1 cellular context compared by ENCODE assay signal in the genomic region with DNA sequence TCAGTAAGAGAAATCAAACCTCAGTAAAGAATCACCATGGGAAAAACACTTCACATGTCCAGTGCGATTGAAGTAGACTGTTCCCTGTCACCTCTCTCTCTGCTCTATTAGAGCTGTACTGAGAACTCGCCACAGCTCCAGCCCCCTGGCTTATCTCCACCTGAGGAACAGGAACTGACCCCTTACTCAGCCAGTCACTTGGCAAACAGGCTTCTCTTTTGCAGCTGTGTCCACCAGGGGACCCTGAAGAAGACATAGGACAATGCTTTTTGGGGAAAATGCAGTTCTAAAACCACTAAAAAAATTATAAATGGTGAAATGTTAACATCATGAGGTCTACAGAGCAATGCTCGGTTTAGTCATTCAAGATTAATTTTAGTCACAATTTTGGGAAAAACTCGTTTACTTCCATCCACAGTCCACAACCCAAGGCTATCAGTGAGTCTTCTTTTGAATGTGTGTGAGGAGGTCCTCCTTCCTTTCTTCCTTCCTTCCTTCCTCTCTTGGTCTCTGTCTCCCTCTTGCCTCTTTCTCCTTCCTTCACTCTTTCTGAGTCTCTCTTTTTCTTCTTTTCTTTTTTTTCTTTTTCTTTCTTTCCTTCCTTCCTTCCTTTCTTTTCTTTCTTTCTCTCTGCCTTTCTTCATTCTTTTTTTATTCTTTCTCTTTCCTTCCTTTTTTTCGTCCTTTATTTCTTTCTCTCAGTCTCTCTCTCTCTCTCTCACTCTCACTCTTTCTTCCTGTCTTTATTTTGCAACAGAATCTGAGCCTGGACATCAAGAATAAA.
TF ChIP-seq lines count a peak whose summit lies in the region.

No MANE protein-coding gene starts in this region.

TF ChIP-seq in K562, 482 proteins besides CTCF, POLR2A, EP300 and RAD21:
- TF ChIP-seq, protein P1, sequence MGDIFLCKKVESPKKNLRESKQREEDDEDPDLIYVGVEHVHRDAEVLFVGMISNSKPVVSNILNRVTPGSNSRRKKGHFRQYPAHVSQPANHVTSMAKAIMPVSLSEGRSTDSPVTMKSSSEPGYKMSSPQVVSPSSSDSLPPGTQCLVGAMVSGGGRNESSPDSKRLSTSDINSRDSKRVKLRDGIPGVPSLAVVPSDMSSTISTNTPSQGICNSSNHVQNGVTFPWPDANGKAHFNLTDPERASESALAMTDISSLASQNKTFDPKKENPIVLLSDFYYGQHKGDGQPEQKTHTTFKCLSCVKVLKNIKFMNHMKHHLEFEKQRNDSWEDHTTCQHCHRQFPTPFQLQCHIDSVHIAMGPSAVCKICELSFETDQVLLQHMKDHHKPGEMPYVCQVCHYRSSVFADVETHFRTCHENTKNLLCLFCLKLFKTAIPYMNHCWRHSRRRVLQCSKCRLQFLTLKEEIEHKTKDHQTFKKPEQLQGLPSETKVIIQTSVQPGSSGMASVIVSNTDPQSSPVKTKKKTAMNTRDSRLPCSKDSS (IDR thresholded peaks at IDR 0.05; ENCODE audit: low read depth, partially characterized antibody): peak; percentile 11
- TF ChIP-seq THRAP3 (IDR thresholded peaks at IDR 0.05; ENCODE audit: borderline replicate concordance) (0 out of 2 replicates have a peak, but pooled peaks have one; percentile 66), TRIM24 (IDR thresholded peaks at IDR 0.05) (0 out of 4 replicates have a peak, but pooled peaks of 1 of the 2 experiments have one; percentile 28), ZBTB7A (IDR thresholded peaks at IDR 0.05; ENCODE audit: borderline replicate concordance, control insufficient read depth, low read depth, low read length) (peak; percentile 91), JUND (IDR thresholded peaks at IDR 0.05; ENCODE audit: borderline replicate concordance, low read depth, low read length) (no peak), JUND (tag; IDR thresholded peaks at IDR 0.05; ENCODE audit: borderline replicate concordance, low read depth, low read length) (peak; percentile 36; the same call in 1 of the 3 replicates), MTA2 (IDR thresholded peaks at IDR 0.05; ENCODE audit: low read depth) (0 out of 2 replicates have a peak, but pooled peaks have one; percentile 17), ARHGAP35 (IDR thresholded peaks at IDR 0.05; ENCODE audit: partially characterized antibody) (peak; percentile 65), ZNF707 (CRISPR knock-in tag; conservative IDR thresholded peaks at IDR 0.05) (no peak), ZNF561 (CRISPR knock-in tag; conservative IDR thresholded peaks at IDR 0.05) (no peak), BRD9 (IDR thresholded peaks at IDR 0.05; ENCODE audit: low read depth, partially characterized antibody) (peak; percentile 33), HLTF (IDR thresholded peaks at IDR 0.05) (no peak), SPI1 (IDR thresholded peaks at IDR 0.05; ENCODE audit: borderline replicate concordance, low read depth, low read length) (peak; percentile 77), ATF7 (IDR thresholded peaks at IDR 0.05) (no peak), SMARCA4 (IDR thresholded peaks at IDR 0.05) (peak; percentile 46; the same call in 1 of the 2 replicates), NCOA4 (IDR thresholded peaks at IDR 0.05; ENCODE audit: partially characterized antibody) (no peak), MAZ (CRISPR knock-in tag; conservative IDR thresholded peaks at IDR 0.05 in 1 of 2, IDR thresholded peaks at IDR 0.05 in 1 of 2) (peak in 1 of 2 experiments; percentile 22; a peak in 1 of 4 replicates), DPF2 (IDR thresholded peaks at IDR 0.05) (peak; percentile 36; the same call in 1 of the 2 replicates), ASH1L (IDR thresholded peaks at IDR 0.05; ENCODE audit: borderline replicate concordance, low read depth, partially characterized antibody) (peak; percentile 38), KLF1 (tag; IDR thresholded peaks at IDR 0.05) (no peak), PHB2 (IDR thresholded peaks at IDR 0.05; ENCODE audit: low read depth) (peak; percentile 20; the same call in 1 of the 2 replicates)
- TF ChIP-seq, protein P2, sequence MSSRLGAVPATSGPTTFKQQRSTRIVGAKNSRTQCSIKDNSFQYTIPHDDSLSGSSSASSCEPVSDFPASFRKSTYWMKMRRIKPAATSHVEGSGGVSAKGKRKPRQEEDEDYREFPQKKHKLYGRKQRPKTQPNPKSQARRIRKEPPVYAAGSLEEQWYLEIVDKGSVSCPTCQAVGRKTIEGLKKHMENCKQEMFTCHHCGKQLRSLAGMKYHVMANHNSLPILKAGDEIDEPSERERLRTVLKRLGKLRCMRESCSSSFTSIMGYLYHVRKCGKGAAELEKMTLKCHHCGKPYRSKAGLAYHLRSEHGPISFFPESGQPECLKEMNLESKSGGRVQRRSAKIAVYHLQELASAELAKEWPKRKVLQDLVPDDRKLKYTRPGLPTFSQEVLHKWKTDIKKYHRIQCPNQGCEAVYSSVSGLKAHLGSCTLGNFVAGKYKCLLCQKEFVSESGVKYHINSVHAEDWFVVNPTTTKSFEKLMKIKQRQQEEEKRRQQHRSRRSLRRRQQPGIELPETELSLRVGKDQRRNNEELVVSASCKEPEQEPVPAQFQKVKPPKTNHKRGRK (tag; IDR thresholded peaks at IDR 0.05): peak; percentile 98
- TF ChIP-seq, protein P3, sequence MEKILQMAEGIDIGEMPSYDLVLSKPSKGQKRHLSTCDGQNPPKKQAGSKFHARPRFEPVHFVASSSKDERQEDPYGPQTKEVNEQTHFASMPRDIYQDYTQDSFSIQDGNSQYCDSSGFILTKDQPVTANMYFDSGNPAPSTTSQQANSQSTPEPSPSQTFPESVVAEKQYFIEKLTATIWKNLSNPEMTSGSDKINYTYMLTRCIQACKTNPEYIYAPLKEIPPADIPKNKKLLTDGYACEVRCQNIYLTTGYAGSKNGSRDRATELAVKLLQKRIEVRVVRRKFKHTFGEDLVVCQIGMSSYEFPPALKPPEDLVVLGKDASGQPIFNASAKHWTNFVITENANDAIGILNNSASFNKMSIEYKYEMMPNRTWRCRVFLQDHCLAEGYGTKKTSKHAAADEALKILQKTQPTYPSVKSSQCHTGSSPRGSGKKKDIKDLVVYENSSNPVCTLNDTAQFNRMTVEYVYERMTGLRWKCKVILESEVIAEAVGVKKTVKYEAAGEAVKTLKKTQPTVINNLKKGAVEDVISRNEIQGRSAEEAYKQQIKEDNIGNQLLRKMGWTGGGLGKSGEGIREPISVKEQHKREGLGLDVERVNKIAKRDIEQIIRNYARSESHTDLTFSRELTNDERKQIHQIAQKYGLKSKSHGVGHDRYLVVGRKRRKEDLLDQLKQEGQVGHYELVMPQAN (IDR thresholded peaks at IDR 0.05; ENCODE audit: borderline replicate concordance): no peak
- TF ChIP-seq, protein P4, sequence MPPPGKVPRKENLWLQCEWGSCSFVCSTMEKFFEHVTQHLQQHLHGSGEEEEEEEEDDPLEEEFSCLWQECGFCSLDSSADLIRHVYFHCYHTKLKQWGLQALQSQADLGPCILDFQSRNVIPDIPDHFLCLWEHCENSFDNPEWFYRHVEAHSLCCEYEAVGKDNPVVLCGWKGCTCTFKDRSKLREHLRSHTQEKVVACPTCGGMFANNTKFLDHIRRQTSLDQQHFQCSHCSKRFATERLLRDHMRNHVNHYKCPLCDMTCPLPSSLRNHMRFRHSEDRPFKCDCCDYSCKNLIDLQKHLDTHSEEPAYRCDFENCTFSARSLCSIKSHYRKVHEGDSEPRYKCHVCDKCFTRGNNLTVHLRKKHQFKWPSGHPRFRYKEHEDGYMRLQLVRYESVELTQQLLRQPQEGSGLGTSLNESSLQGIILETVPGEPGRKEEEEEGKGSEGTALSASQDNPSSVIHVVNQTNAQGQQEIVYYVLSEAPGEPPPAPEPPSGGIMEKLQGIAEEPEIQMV (tag; conservative IDR thresholded peaks at IDR 0.05; ENCODE audit: low read depth): 0 out of 2 replicates have a peak, but pooled peaks have one; percentile 37
- TF ChIP-seq, protein P5, sequence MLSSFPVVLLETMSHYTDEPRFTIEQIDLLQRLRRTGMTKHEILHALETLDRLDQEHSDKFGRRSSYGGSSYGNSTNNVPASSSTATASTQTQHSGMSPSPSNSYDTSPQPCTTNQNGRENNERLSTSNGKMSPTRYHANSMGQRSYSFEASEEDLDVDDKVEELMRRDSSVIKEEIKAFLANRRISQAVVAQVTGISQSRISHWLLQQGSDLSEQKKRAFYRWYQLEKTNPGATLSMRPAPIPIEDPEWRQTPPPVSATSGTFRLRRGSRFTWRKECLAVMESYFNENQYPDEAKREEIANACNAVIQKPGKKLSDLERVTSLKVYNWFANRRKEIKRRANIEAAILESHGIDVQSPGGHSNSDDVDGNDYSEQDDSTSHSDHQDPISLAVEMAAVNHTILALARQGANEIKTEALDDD (IDR thresholded peaks at IDR 0.05): 0 out of 2 replicates have a peak, but pooled peaks have one; percentile 26
